In the genomic region with DNA sequence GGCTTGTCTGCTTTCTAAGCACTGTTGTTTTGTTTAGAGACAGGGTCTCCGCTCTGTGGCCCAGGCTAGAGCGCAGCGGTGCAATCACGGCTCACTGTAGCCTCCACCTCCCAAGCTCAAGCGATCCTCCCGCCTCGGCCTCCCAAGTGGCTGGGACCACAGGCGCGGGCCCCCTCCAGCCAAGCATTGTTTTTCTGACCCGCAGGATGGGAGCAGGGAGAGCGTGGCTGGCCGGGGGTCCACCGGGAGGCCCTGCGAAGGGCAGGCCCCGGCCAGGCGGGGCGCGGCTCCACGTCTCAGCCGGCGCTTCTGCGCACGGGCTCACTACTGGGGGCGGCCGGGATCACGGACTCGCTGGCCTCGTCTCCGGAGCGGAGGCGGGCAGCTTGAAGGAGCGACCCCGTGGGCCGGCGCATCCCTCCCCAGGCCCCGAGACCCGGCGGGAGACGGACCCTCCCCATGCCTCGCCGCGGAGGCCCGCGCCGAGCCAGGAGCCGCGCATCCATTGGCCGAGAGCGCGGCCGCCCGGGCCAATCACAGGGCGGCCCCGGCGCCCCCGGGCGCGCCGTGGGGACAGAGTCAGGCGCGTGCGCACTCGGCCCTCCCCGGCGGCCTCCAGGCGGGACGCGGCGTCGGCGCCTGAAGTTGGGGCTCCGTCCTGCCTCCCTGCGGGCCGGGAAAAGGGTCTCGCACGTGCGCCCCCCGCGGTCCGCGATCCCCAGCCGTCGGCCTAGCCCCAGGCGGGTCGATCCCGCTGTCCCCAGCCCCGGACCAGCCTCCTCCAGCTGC, we compare ENCODE assay signal across 8 cellular contexts. TPM values are rescaled to one million over a fixed set of nuclear protein-coding genes. Genes with fewer than 3 reads are reported as not detected.
A peak's percentile ranks its signal among the peaks of the same experiment; 100 is the strongest.
DNase-seq lines count a peak whose midpoint lies in the region; ATAC-seq and TF ChIP-seq lines count a peak whose summit lies in the region.

No MANE protein-coding gene starts in this region.

- H3K27me3 Mint-ChIP-seq in nephron progenitor cell (ENCODE audit: low read depth, poor library complexity), result peaks cover 13% of the 10 kb centered on the region

- no peak for TF ChIP-seq EP300 in stomach (IDR thresholded peaks at IDR 0.05)

- DNase-seq in GM03348 (ENCODE audit: low spot score), result peak; percentile 100
- peak; percentile 76 for DNase-seq in HK-2 (ENCODE audit: unreplicated experiment)
- DNase-seq in activated effector memory CD4-positive, alpha-beta T cell treated with Interleukin-2 at 50 U/mL for 16 hours, result peak; percentile 64
- DNase-seq in fibroblast of villous mesenchyme (ENCODE audit: low read depth), result peak; percentile 66
- peak; percentile 91 for DNase-seq in nephron progenitor cell
- DNase-seq in stomach, result peak; percentile 85

- TF ChIP-seq CTCF in OCI-LY3 (IDR thresholded peaks at IDR 0.05; ENCODE audit: low read depth, low read length) (no peak), fibroblast of villous mesenchyme (IDR thresholded peaks at IDR 0.05; ENCODE audit: insufficient read depth, low read depth, low read length) (no peak), nephron progenitor cell (IDR thresholded peaks at IDR 0.05) (no peak), stomach (IDR thresholded peaks at IDR 0.05) (no peak)

- H3K9me3 ChIP-seq in OCI-LY3 (ENCODE audit: insufficient read depth, low read length) (no peaks in the 10 kb centered on the region), stomach (no peaks in the 10 kb centered on the region)

- ATAC-seq in GM18907 (IDR thresholded peaks at IDR 0.05; ENCODE audit: unreplicated experiment), result no peak

- peak overlapping the region; percentile 76 for H3K4me3 ChIP-seq in OCI-LY3 (ENCODE audit: low read length)
- peak overlapping the region; percentile 62 for H3K4me3 ChIP-seq in fibroblast of villous mesenchyme (ENCODE audit: low read depth, low read length)
- H3K4me3 ChIP-seq in stomach, result peak overlapping the region; percentile 49 to 64 (median 60)

- H2AFZ ChIP-seq in OCI-LY3 (ENCODE audit: low read depth, low read length), result no peak overlapping the region

- H3K4me1 Mint-ChIP-seq in nephron progenitor cell, result peaks cover 54% of the 10 kb centered on the region

- H3K9ac ChIP-seq in OCI-LY3 (ENCODE audit: low read length), result peak overlapping the region; percentile 76

- H3K27ac ChIP-seq in OCI-LY3 (ENCODE audit: low read length) (peak overlapping the region; percentile 21; the same call in 1 of the 2 replicates), stomach (peak overlapping the region; percentile 76 to 89 (median 86))

- H4K20me1 ChIP-seq in OCI-LY3 (ENCODE audit: insufficient read depth, low read length), result no peaks in the 10 kb centered on the region

- H3K4me1 ChIP-seq in OCI-LY3 (ENCODE audit: low read length), result peaks cover 20% of the 10 kb centered on the region
- peaks cover 28 to 62% (median 43%) of the 10 kb centered on the region in 4 donors for H3K4me1 ChIP-seq in stomach

- peak overlapping the region; percentile 54 for H3K4me2 ChIP-seq in OCI-LY3 (ENCODE audit: low read length)

- intact Hi-C loops in stomach (cut with DNase I; ENCODE audit: low total_unique reads), result loop anchor here (10.0 kb wide), 3 partner anchors 53 to 183 kb away; no protein-coding TSS in a partner anchor

- TF ChIP-seq POLR2A in stomach (IDR thresholded peaks at IDR 0.05), result no peak

- no peak overlapping the region for H3K27ac Mint-ChIP-seq in nephron progenitor cell

- no peaks in the 10 kb centered on the region for H3K36me3 Mint-ChIP-seq in nephron progenitor cell (ENCODE audit: low read depth)

- peak overlapping the region; percentile 47 for H3K4me3 Mint-ChIP-seq in nephron progenitor cell

- 8 to 88% (median 13%) methylated on average over 7 to 87 of the region's 87 CpGs for WGBS in stomach, 5 donors

- H3K27me3 ChIP-seq in OCI-LY3 (ENCODE audit: low read depth, low read length) (no peaks in the 10 kb centered on the region; the same call in 1 of the 2 replicates), stomach (peaks cover 0 to 23% (median 0%) of the 10 kb centered on the region in 3 donors)

- H3K36me3 ChIP-seq in OCI-LY3 (replicated peaks; ENCODE audit: low read depth, low read length), result no peaks in the 10 kb centered on the region
- H3K36me3 ChIP-seq in stomach, result no peaks in the 10 kb centered on the region

- H3K79me2 ChIP-seq in OCI-LY3 (ENCODE audit: low read length), result no peaks in the 10 kb centered on the region

- H3K9me3 Mint-ChIP-seq in nephron progenitor cell, result no peaks in the 10 kb centered on the region

RNA-seq across cellular contexts. Expression of a gene that starts 24.9 kb away (rescaled TPM):
- 10,242 and 13,686 TPM in 2 replicates for total RNA-seq in fibroblast of villous mesenchyme
- total RNA-seq in stomach, result 1,000 to 10,000 TPM in 4 of 5 donors, 100 to 1,000 TPM in 1; 978 to 2,952 (median 1,777) TPM
- polyA plus RNA-seq in stomach, result 1,000 to 10,000 TPM; 1,866 to 2,457 (median 2,070) TPM

RNA-seq across cellular contexts. Expression of a gene that starts 40.5 kb away (rescaled TPM):
- total RNA-seq in fibroblast of villous mesenchyme, result 1.7 and 3.5 TPM in 2 replicates
- 10 to 100 TPM in 1 of 5 donors, 1 to 10 TPM in 3, not detected in 1; 2.8 to 21.7 (median 6.2) TPM for total RNA-seq in stomach
- 1 to 10 TPM in 2 of 3 donors, under 1 TPM in 1; 0.90 to 2.7 (median 2.1) TPM for polyA plus RNA-seq in stomach
